In the genomic region with DNA sequence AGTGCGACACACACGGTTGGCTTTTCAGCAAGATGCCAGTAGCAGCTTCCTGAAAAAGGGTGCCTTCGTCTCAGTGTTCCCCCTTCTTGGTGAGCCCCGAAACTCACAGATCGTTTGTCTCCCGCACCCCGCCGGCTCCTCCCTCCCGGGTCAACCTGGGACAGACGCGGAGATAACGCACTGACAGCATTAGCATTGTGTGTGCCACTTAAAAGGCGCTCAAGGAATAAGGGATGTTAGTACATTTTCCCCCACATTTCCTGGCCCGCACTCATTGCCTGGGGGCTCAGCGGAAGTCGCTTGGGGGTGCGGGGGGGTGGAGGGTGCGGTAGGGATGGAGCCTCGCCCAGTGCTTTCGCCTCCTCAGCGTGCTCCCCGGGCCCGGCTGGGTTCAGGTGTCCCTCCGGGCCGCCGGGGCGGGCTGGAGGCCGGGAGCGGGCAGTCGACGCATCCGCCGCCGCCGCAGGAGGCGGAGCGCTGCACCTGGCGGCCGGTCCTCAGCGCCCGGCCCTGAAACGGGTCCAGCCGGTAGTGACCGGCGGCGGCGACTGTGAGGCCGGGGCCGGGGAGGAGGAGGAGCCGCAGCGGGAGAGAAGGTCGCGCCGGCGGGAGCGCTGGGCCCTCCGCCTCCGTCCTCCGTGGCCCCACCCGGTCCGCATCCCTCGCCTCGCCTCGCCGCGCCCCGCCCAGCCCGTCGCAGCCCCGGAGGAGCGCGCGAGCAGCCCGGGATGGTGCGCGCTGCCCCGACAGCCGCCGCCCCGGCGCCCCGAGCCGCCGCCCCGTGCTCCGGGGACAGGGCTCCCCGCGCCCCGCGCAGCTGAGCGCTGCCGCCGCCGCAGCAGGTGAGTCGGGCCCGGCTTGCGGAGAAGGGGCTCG, we compare ENCODE assay signal across 8 cellular contexts. TPM values are rescaled to one million over a fixed set of nuclear protein-coding genes. Genes with fewer than 3 reads are reported as not detected.
DNase-seq lines count a peak whose midpoint lies in the region; ATAC-seq and TF ChIP-seq lines count a peak whose summit lies in the region.

A gene (plus strand): TSS at position 694 of the 876 bp plus-strand sequence. CDS start 27,675 bp downstream, outside the sequence.

- peaks cover 19% of the 10 kb centered on the region for H3K4me1 ChIP-seq in OCI-LY3 (ENCODE audit: low read length)
- H3K4me1 ChIP-seq in stomach smooth muscle (ENCODE audit: control insufficient read depth, insufficient read depth, low read length) = peaks cover 9% of the 10 kb centered on the region

- H3K27ac ChIP-seq in OCI-LY3 (ENCODE audit: low read length) (peak within 1 kb of the TSS; percentile 21; the same call in 1 of the 2 replicates), stomach smooth muscle (ENCODE audit: low read length) (peak within 1 kb of the TSS; percentile 6)

- H3K27ac Mint-ChIP-seq in activated T-cell treated with anti-CD3 and anti-CD28 coated beads, Interleukin-2, amount 50 U/mL, for 72 hours = peak within 1 kb of the TSS; percentile 92
- H3K27ac Mint-ChIP-seq in neural crest cell (ENCODE audit: unreplicated experiment) = no peak within 1 kb of the TSS

- H3K9me3 ChIP-seq in OCI-LY3 (ENCODE audit: insufficient read depth, low read length) (no peaks in the 10 kb centered on the region), stomach smooth muscle (ENCODE audit: control insufficient read depth in 2 of 2, low read length in 2 of 2) (no peaks in the 10 kb centered on the region)

- H3K4me2 ChIP-seq in OCI-LY3 (ENCODE audit: low read length) = peak within 1 kb of the TSS; percentile 92

- DNase-seq in A172 (ENCODE audit: low spot score) (peak; percentile 18), fibroblast of the aortic adventitia (ENCODE audit: low read depth) (no peak), neural crest cell (ENCODE audit: low read depth, low spot score) (peak; percentile 9)
- peak; percentile 65 to 71 for DNase-seq in activated T-cell treated with anti-CD3 and anti-CD28 coated beads, Interleukin-2, amount 50 U/mL, for 72 hours

- TF ChIP-seq CTCF in OCI-LY3 (IDR thresholded peaks at IDR 0.05; ENCODE audit: low read depth, low read length) (no peak), fibroblast of the aortic adventitia (IDR thresholded peaks at IDR 0.05; ENCODE audit: insufficient read depth, low read length) (no peak), neural crest cell (conservative IDR thresholded peaks at IDR 0.05) (no peak)

- peak within 1 kb of the TSS; percentile 81 for H3K9ac ChIP-seq in OCI-LY3 (ENCODE audit: low read length)
- H3K9ac ChIP-seq in stomach smooth muscle (ENCODE audit: low read length in 2 of 2) = peak within 1 kb of the TSS; percentile 80

- peaks cover 0 to 4% of the 10 kb centered on the region in 2 donors for H3K36me3 Mint-ChIP-seq in activated T-cell treated with anti-CD3 and anti-CD28 coated beads, Interleukin-2, amount 50 U/mL, for 72 hours (ENCODE audit: insufficient read depth in 2 of 2)
- H3K36me3 Mint-ChIP-seq in neural crest cell (ENCODE audit: low read depth) = no peaks in the 10 kb centered on the region

- H3K4me3 ChIP-seq in OCI-LY3 (ENCODE audit: low read length) (peak within 1 kb of the TSS; percentile 87), fibroblast of the aortic adventitia (ENCODE audit: low read depth, low read length) (peak within 1 kb of the TSS; percentile 63), stomach smooth muscle (ENCODE audit: low read length in 2 of 2) (peak within 1 kb of the TSS; percentile 77)

- no peaks in the 10 kb centered on the region for H4K20me1 ChIP-seq in OCI-LY3 (ENCODE audit: insufficient read depth, low read length)

- H3K4me3 Mint-ChIP-seq in activated T-cell treated with anti-CD3 and anti-CD28 coated beads, Interleukin-2, amount 50 U/mL, for 72 hours = peak within 1 kb of the TSS; percentile 85 to 88
- H3K4me3 Mint-ChIP-seq in neural crest cell = peak within 1 kb of the TSS; percentile 86

- peaks cover 3% of the 10 kb centered on the region for H3K79me2 ChIP-seq in OCI-LY3 (ENCODE audit: low read length)

- H3K27me3 Mint-ChIP-seq in activated T-cell treated with anti-CD3 and anti-CD28 coated beads, Interleukin-2, amount 50 U/mL, for 72 hours (ENCODE audit: low read depth) = no peaks in the 10 kb centered on the region
- peaks cover 39% of the 10 kb centered on the region for H3K27me3 Mint-ChIP-seq in neural crest cell (ENCODE audit: low read depth)

- H2AFZ ChIP-seq in OCI-LY3 (ENCODE audit: low read depth, low read length) = peak within 1 kb of the TSS; percentile 94

- H3K27me3 ChIP-seq in OCI-LY3 (ENCODE audit: low read depth, low read length) (no peaks in the 10 kb centered on the region), stomach smooth muscle (ENCODE audit: control insufficient read depth in 1 of 2, insufficient read depth in 2 of 2, low read length in 2 of 2) (no peaks in the 10 kb centered on the region)

- H3K4me1 Mint-ChIP-seq in activated T-cell treated with anti-CD3 and anti-CD28 coated beads, Interleukin-2, amount 50 U/mL, for 72 hours (ENCODE audit: low read depth) = peaks cover 34% of the 10 kb centered on the region
- peaks cover 6% of the 10 kb centered on the region for H3K4me1 Mint-ChIP-seq in neural crest cell

- peak; percentile 42 for ATAC-seq in GM18520 (IDR thresholded peaks at IDR 0.05; ENCODE audit: unreplicated experiment)
- peak; percentile 50 for ATAC-seq in HG03066 (IDR thresholded peaks at IDR 0.05; ENCODE audit: low read depth, unreplicated experiment)
- peak; percentile 66 to 69 for ATAC-seq in activated T-cell treated with anti-CD3 and anti-CD28 coated beads, Interleukin-2, amount 50 U/mL, for 72 hours (replicated peaks in 1 of 2)

- H3K9me3 Mint-ChIP-seq in activated T-cell treated with anti-CD3 and anti-CD28 coated beads, Interleukin-2, amount 50 U/mL, for 72 hours = no peaks in the 10 kb centered on the region
- no peaks in the 10 kb centered on the region for H3K9me3 Mint-ChIP-seq in neural crest cell

- H3K36me3 ChIP-seq in OCI-LY3 (replicated peaks; ENCODE audit: low read depth, low read length) (no peaks in the 10 kb centered on the region), stomach smooth muscle (ENCODE audit: control insufficient read depth in 2 of 2, insufficient read depth in 2 of 2, low read length in 2 of 2) (no peaks in the 10 kb centered on the region)

RNA-seq across cellular contexts. Expression of the gene that starts here (rescaled TPM):
- total RNA-seq in A172 (2014; rRNA removed; shearing (Covaris generic)) = 33.7 and 44.9 TPM in 2 replicates
- 10 to 100 TPM; 51.9 to 57.8 TPM for total RNA-seq in activated T-cell treated with anti-CD3 and anti-CD28 coated beads, Interleukin-2, amount 50 U/mL, for 72 hours
- total RNA-seq in fibroblast of the aortic adventitia (ENCODE audit: low replicate concordance) (2.2 and 8.0 TPM in 2 replicates), neural crest cell (1.5 and 2.1 TPM in 2 replicates)
